ENCODE assay signal across 8 cellular contexts in genomic region chr12:89354630-89354931, GRCh38. TPM values are rescaled to one million over a fixed set of nuclear protein-coding genes. Genes with fewer than 3 reads are reported as not detected.
DNase-seq lines count a peak whose midpoint lies in the region; ATAC-seq, FAIRE-seq and TF ChIP-seq lines count a peak whose summit lies in the region.

No MANE protein-coding gene starts in this region.

- H3K9me2 ChIP-seq in SK-N-SH (no peaks in the 10 kb centered on the region), OCI-LY1 (ENCODE audit: low read depth, low read length) (no peaks in the 10 kb centered on the region)

- H3K9ac ChIP-seq in SK-N-SH (peak overlapping the region; percentile 97), OCI-LY1 (ENCODE audit: low read length) (peak overlapping the region; percentile 58; the same call in 1 of the 2 replicates)

- POLR2A ChIA-PET in SK-N-SH (lab: Yijun Ruan, JAX): interaction anchor here (0.9 to 2.5 kb wide), 3 partner anchors 30 to 335 kb away, joined by 3 to 5 read pairs (median 3); no protein-coding TSS in a partner anchor

- no peak for FAIRE-seq in pancreas (lab: Jason Lieb, UNC)

- H3K36me3 ChIP-seq in SK-N-SH (replicated peaks in 1 of 2; ENCODE audit: control insufficient read depth in 1 of 2, insufficient read depth in 2 of 2, low read length in 1 of 2) (peaks cover 7 to 17% of the 10 kb centered on the region in 2 experiments), OCI-LY1 (ENCODE audit: insufficient read depth, low read length) (no peaks in the 10 kb centered on the region), pancreas (no peaks in the 10 kb centered on the region)

- H3K27ac ChIP-seq in SK-N-SH (ENCODE audit: low read depth in 2 of 2, low read length in 1 of 2) (peak overlapping the region; percentile 98 to 100), OCI-LY1 (ENCODE audit: low read depth, low read length, poor library complexity, severe bottlenecking) (no peak overlapping the region), epithelial cell of prostate (peak overlapping the region; percentile 100), pancreas (peak overlapping the region; percentile 98 to 100 (median 99))

- DNase-seq in SK-N-SH: no peak
- DNase-seq in epithelial cell of prostate (ENCODE audit: low read depth, low spot score): no peak
- DNase-seq in pancreas: no peak
- no peak for DNase-seq in cerebellar nuclear complex (lab: John Stamatoyannopoulos, UW)
- DNase-seq in superior temporal gyrus (ENCODE audit: extremely low spot score): no peak

- no peak for TF ChIP-seq EP300 in SK-N-SH (IDR thresholded peaks at IDR 0.05; ENCODE audit: borderline replicate concordance in 1 of 2, low read depth in 1 of 2, low read length in 1 of 2)

- H3K4me3 ChIP-seq in SK-N-SH (ENCODE audit: low read depth in 2 of 2, low read length in 1 of 2) (peak overlapping the region; percentile 76 to 79), OCI-LY1 (ENCODE audit: low read depth, low read length, poor library complexity, severe bottlenecking) (peak overlapping the region; percentile 65), pancreas (peak overlapping the region; percentile 58 to 82 (median 72))

- WGBS in SK-N-SH (ENCODE audit: low lambda C conversion rate): 5% methylated on average over 9 of the region's 9 CpGs
- 7 to 13% methylated on average over 9 of the region's 9 CpGs for WGBS in pancreas, 2 donors

- H3K79me2 ChIP-seq in SK-N-SH (ENCODE audit: insufficient read depth) (peaks cover 74% of the 10 kb centered on the region), OCI-LY1 (ENCODE audit: insufficient read depth, low read length) (no peaks in the 10 kb centered on the region)

- H2AFZ ChIP-seq in SK-N-SH (ENCODE audit: low read depth) (peak overlapping the region; percentile 47; the same call in 1 of the 2 replicates), OCI-LY1 (ENCODE audit: low read length) (no peak overlapping the region)

- no peak for TF ChIP-seq RAD21 in SK-N-SH (IDR thresholded peaks at IDR 0.05; ENCODE audit: low read length)

- intact Hi-C loops in pancreas (cut with DNase I): loop anchor here in 1 of 3 donors (10.0 kb wide), 1 partner anchor 100 kb away; no protein-coding TSS in a partner anchor

- peaks cover 21 to 27% of the 10 kb centered on the region in 2 experiments; a peak in 3 of 4 replicates for H3K4me1 ChIP-seq in SK-N-SH (ENCODE audit: control insufficient read depth in 1 of 2, insufficient read depth in 2 of 2, low read depth in 1 of 2, low read length in 1 of 2)
- peaks cover 54% of the 10 kb centered on the region for H3K4me1 ChIP-seq in OCI-LY1 (ENCODE audit: insufficient read depth, low read length, severe bottlenecking)
- H3K4me1 ChIP-seq in pancreas: peaks cover 7 to 18% (median 11%) of the 10 kb centered on the region in 3 donors

- H4K20me1 ChIP-seq in SK-N-SH (ENCODE audit: insufficient read depth) (peaks cover 25% of the 10 kb centered on the region), OCI-LY1 (ENCODE audit: insufficient read depth, low read length) (no peaks in the 10 kb centered on the region)

- TF ChIP-seq CTCF in SK-N-SH (IDR thresholded peaks at IDR 0.05) (no peak), OCI-LY1 (IDR thresholded peaks at IDR 0.05; ENCODE audit: low read length) (no peak), pancreas (IDR thresholded peaks at IDR 0.05) (no peak)

- H3K27me3 ChIP-seq in SK-N-SH (ENCODE audit: insufficient read depth): no peaks in the 10 kb centered on the region
- H3K27me3 ChIP-seq in OCI-LY1 (ENCODE audit: insufficient read depth, low read length): no peaks in the 10 kb centered on the region
- H3K27me3 ChIP-seq in pancreas: no peaks in the 10 kb centered on the region

- peaks cover 11% of the 10 kb centered on the region for H3F3A ChIP-seq in SK-N-SH (replicated peaks; ENCODE audit: insufficient read depth)
- no peaks in the 10 kb centered on the region for H3F3A ChIP-seq in OCI-LY1 (ENCODE audit: insufficient read depth, low read length)

- H3K9me3 ChIP-seq in SK-N-SH (no peaks in the 10 kb centered on the region), OCI-LY1 (ENCODE audit: low read length) (no peaks in the 10 kb centered on the region), pancreas (no peaks in the 10 kb centered on the region)

- ATAC-seq in SK-N-SH treated with all-trans-retinoic acid at 6 μM for 48 hours: no peak
- ATAC-seq in pancreas: no peak
- ATAC-seq in GM21737 (IDR thresholded peaks at IDR 0.05; ENCODE audit: unreplicated experiment): no peak

- CTCF ChIA-PET in SK-N-SH (lab: Yijun Ruan, JAX): interaction anchor here (0.7 to 1.9 kb wide), 10 partner anchors 9 to 337 kb away, joined by 3 to 5 read pairs (median 4); no protein-coding TSS in a partner anchor

- H3K4me2 ChIP-seq in SK-N-SH: peak overlapping the region; percentile 93
- H3K4me2 ChIP-seq in OCI-LY1 (ENCODE audit: low read length): peak overlapping the region; percentile 84

TF ChIP-seq in SK-N-SH, 30 proteins besides CTCF, POLR2A, EP300 and RAD21:
- TF ChIP-seq SIN3A (IDR thresholded peaks at IDR 0.05; ENCODE audit: borderline replicate concordance, low read depth, low read length): no peak

TF ChIP-seq in SK-N-SH treated with all-trans-retinoic acid at 6 μM for 48 hours, 23 proteins besides CTCF, POLR2A, EP300 and RAD21:
- TF ChIP-seq TCF4 (CRISPR knock-in tag; IDR thresholded peaks at IDR 0.05; ENCODE audit: borderline replicate concordance) (no peak), ESRRG (CRISPR knock-in tag; IDR thresholded peaks at IDR 0.05) (no peak), ISL1 (CRISPR knock-in tag; IDR thresholded peaks at IDR 0.05) (no peak), ZFP30 (CRISPR knock-in tag; IDR thresholded peaks at IDR 0.05) (no peak), GLIS3 (CRISPR knock-in tag; IDR thresholded peaks at IDR 0.05) (no peak), TSHZ2 (CRISPR knock-in tag; IDR thresholded peaks at IDR 0.05) (no peak), POU6F1 (CRISPR knock-in tag; IDR thresholded peaks at IDR 0.05; ENCODE audit: borderline replicate concordance, low read depth) (no peak), BACH2 (CRISPR knock-in tag; IDR thresholded peaks at IDR 0.05; ENCODE audit: borderline replicate concordance) (no peak), PATZ1 (CRISPR knock-in tag; IDR thresholded peaks at IDR 0.05; ENCODE audit: borderline replicate concordance) (no peak), PPARA (CRISPR knock-in tag; IDR thresholded peaks at IDR 0.05; ENCODE audit: borderline replicate concordance) (no peak)

RNA-seq across cellular contexts. Expression of gene DUSP6, which starts 2.3 kb away (rescaled TPM):
- 64.8 and 71.4 TPM in 2 replicates for polyA plus RNA-seq in SK-N-SH (2012; rRNA removed)
- polyA plus RNA-seq in SK-N-SH (2012; cell fraction: cytosol; rRNA removed): 37.6 and 45.0 TPM in 2 replicates
- polyA plus RNA-seq in SK-N-SH (2012; cell fraction: nucleus; rRNA removed): 225 and 270 TPM in 2 replicates
- 10 to 100 TPM in 4 of 6 donors, 1 to 10 TPM in 2; 5.3 to 26.1 (median 15.3) TPM for total RNA-seq in pancreas
- polyA plus RNA-seq in pancreas: 10 to 100 TPM in 1 of 2 donors, 1 to 10 TPM in 1; 7.0 to 13.1 TPM
